Comparison of ENCODE assay signal across 16 cellular contexts in the genomic region with DNA sequence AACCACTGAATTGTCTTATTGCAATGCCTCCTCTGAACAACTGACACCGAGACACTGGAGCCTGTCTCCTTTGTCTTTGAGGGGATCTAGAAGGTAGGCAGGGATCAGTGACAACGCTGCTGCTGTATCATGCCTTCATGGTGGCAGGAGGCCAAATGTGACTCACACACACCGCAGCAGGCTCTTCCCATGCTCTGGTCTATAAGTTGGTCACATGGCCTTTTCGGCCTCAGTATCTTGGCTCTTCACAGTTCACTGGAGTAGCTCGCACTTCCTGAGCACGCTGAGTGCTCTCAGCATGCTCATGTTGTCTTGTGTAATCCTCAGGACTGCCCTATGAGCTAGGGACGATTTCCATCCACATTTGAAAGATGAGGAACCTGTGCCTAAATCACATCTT.
DNase-seq lines count a peak whose midpoint lies in the region; ATAC-seq and TF ChIP-seq lines count a peak whose summit lies in the region.
"Had no signal": no experiment of that assay in that cellular context is flagged by ENCODE, and none has a peak within 500 bp of the region (broad histone marks: within the 10 kb centered on the region; RNA-seq: fewer than 3 reads in every experiment).

No MANE protein-coding gene starts in this region.

- 69% methylated on average over 7 of the region's 7 CpGs for WGBS in suprapubic skin

- no peaks in the 10 kb centered on the region for H3K4me1 ChIP-seq in suprapubic skin
- H3K4me1 ChIP-seq: gastrocnemius medialis had no signal

- no peak for TF ChIP-seq EP300 in suprapubic skin (IDR thresholded peaks at IDR 0.05)

- H3K27me3 Mint-ChIP-seq in activated CD4-positive, alpha-beta T cell treated with anti-CD3 and anti-CD28 coated beads, Interleukin-2, amount 10 ng/mL, durations not matched to agents 24 days and 14 days: no peaks in the 10 kb centered on the region
- H3K27me3 Mint-ChIP-seq: stimulated activated naive CD8-positive, alpha-beta T cell treated with anti-CD3 and anti-CD28 coated beads, Interleukin-15, amount 100 ng/mL, for 72 hours had no signal

- H3K4me3 Mint-ChIP-seq in activated CD4-positive, alpha-beta T cell treated with anti-CD3 and anti-CD28 coated beads, Interleukin-2, amount 10 ng/mL, durations not matched to agents 24 days and 14 days: no peak overlapping the region
- H3K4me3 Mint-ChIP-seq: stimulated activated naive CD8-positive, alpha-beta T cell treated with anti-CD3 and anti-CD28 coated beads, Interleukin-15, amount 100 ng/mL, for 72 hours had no signal

- ATAC-seq in HG02610 (IDR thresholded peaks at IDR 0.05; ENCODE audit: unreplicated experiment) (no peak), GM21717 (IDR thresholded peaks at IDR 0.05; ENCODE audit: unreplicated experiment) (no peak)
- ATAC-seq: gastrocnemius medialis; stimulated activated naive CD8-positive, alpha-beta T cell treated with anti-CD3 and anti-CD28 coated beads, Interleukin-15, amount 100 ng/mL, for 72 hours had no signal

- H3K27ac ChIP-seq in suprapubic skin: no peak overlapping the region
- H3K27ac ChIP-seq: C4-2B, gastrocnemius medialis had no signal

- no peak overlapping the region for H3K4me3 ChIP-seq in MG63
- H3K4me3 ChIP-seq in suprapubic skin: no peak overlapping the region
- H3K4me3 ChIP-seq: gastrocnemius medialis had no signal

- no peaks in the 10 kb centered on the region for H3K36me3 Mint-ChIP-seq in activated CD4-positive, alpha-beta T cell treated with anti-CD3 and anti-CD28 coated beads, Interleukin-2, amount 10 ng/mL, durations not matched to agents 24 days and 14 days (ENCODE audit: low read depth)

- no peak for TF ChIP-seq CTCF in suprapubic skin (IDR thresholded peaks at IDR 0.05)

- no peak for TF ChIP-seq POLR2A in suprapubic skin (IDR thresholded peaks at IDR 0.05)

- H3K27me3 ChIP-seq in MG63 (no peaks in the 10 kb centered on the region), suprapubic skin (no peaks in the 10 kb centered on the region)
- H3K27me3 ChIP-seq: gastrocnemius medialis had no signal

- intact Hi-C loops in activated CD4-positive, alpha-beta T cell treated with anti-CD3 and anti-CD28 coated beads, Interleukin-2, amount 10 ng/mL, durations not matched to agents 24 days and 14 days (cut with micrococcal nuclease): no loop called here

- no peaks in the 10 kb centered on the region for H3K4me1 Mint-ChIP-seq in activated CD4-positive, alpha-beta T cell treated with anti-CD3 and anti-CD28 coated beads, Interleukin-2, amount 10 ng/mL, durations not matched to agents 24 days and 14 days
- H3K4me1 Mint-ChIP-seq: stimulated activated naive CD8-positive, alpha-beta T cell treated with anti-CD3 and anti-CD28 coated beads, Interleukin-15, amount 100 ng/mL, for 72 hours had no signal

- no peaks in the 10 kb centered on the region for H3K9me3 ChIP-seq in MG63
- H3K9me3 ChIP-seq in suprapubic skin: peaks cover 13% of the 10 kb centered on the region
- H3K9me3 ChIP-seq: gastrocnemius medialis had no signal

- DNase-seq in DMS53 treated with DMSO at 0.1 percent for 48 hours (lab: John Stamatoyannopoulos, UW; ENCODE audit: unreplicated experiment) (peak; percentile 94), MG63 (peak; percentile 23), RPMI7951 (ENCODE audit: low read depth) (peak; percentile 76), islet precursor cell (peak; percentile 48), suprapubic skin (ENCODE audit: low spot score in 2 of 2) (no peak)
- no peak for DNase-seq in activated CD4-positive, alpha-beta T cell treated with anti-CD3 and anti-CD28 coated beads, Interleukin-2, amount 10 ng/mL, durations not matched to agents 24 days and 14 days
- DNase-seq: activated CD4-positive, alpha-beta T cell treated with anti-CD3 and anti-CD28 coated beads for 4 hours; activated T-cell treated with anti-CD3 and anti-CD28 coated beads, Interleukin-2, amount 50 U/mL, for 48 hours; gastrocnemius medialis; kidney; NCI-H1092 treated with DMSO at 0.1 percent for 48 hours; stimulated activated CD4-positive, alpha-beta T cell treated with anti-CD3 and anti-CD28 coated beads, Interleukin-4, amount 100 ng/mL, for 4 hours; stimulated activated naive CD8-positive, alpha-beta T cell treated with anti-CD3 and anti-CD28 coated beads, Interleukin-15, amount 100 ng/mL, for 72 hours had no signal

- H3K36me3 ChIP-seq in MG63: no peaks in the 10 kb centered on the region
- no peaks in the 10 kb centered on the region for H3K36me3 ChIP-seq in suprapubic skin
- H3K36me3 ChIP-seq: gastrocnemius medialis had no signal

- no peak overlapping the region for H3K27ac Mint-ChIP-seq in activated CD4-positive, alpha-beta T cell treated with anti-CD3 and anti-CD28 coated beads, Interleukin-2, amount 10 ng/mL, durations not matched to agents 24 days and 14 days
- H3K27ac Mint-ChIP-seq: stimulated activated naive CD8-positive, alpha-beta T cell treated with anti-CD3 and anti-CD28 coated beads, Interleukin-15, amount 100 ng/mL, for 72 hours had no signal

- peaks cover 4% of the 10 kb centered on the region for H3K9me3 Mint-ChIP-seq in activated CD4-positive, alpha-beta T cell treated with anti-CD3 and anti-CD28 coated beads, Interleukin-2, amount 10 ng/mL, durations not matched to agents 24 days and 14 days

Comparison
In these comparisons a context has a peak if more than half of its experiments do, and no peak if none do; other contexts are left out.
1. DNase-seq: peak in DMS53 treated with DMSO at 0.1 percent for 48 hours (single experiment), MG63 (single experiment), RPMI7951 (single experiment) and islet precursor cell (single experiment); none in activated CD4-positive, alpha-beta T cell treated with anti-CD3 and anti-CD28 coated beads, Interleukin-2, amount 10 ng/mL, durations not matched to agents 24 days and 14 days (single experiment) and suprapubic skin (0 of 2).